ENCODE assay signal across 1 cellular context in the genomic region with DNA sequence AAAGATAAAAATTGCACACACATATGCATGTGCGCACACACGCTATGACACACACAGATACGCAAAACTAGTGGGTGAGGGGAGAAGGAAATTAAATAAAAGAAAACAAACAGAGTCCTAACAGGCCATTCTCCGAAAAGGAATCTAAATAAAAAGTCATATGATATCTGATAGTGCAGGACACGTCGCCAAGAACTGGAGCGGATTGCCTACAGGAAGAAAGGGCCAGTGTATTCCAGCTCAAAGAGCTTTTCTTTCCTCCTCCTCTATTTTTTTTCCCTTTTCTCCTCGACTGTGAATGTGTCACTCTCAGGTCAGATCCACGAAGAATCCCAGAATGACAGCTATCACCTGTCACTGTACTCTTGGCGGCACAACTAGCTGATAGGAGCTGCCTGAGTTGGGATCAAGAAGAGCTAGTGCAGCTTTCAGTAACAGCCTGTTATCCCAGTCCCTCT.
TF ChIP-seq lines count a peak whose summit lies in the region.

No MANE protein-coding gene starts in this region.

TF ChIP-seq in GM23338, 12 proteins besides CTCF, POLR2A, EP300 and RAD21 (continued from another document):
- TF ChIP-seq, protein P1, sequence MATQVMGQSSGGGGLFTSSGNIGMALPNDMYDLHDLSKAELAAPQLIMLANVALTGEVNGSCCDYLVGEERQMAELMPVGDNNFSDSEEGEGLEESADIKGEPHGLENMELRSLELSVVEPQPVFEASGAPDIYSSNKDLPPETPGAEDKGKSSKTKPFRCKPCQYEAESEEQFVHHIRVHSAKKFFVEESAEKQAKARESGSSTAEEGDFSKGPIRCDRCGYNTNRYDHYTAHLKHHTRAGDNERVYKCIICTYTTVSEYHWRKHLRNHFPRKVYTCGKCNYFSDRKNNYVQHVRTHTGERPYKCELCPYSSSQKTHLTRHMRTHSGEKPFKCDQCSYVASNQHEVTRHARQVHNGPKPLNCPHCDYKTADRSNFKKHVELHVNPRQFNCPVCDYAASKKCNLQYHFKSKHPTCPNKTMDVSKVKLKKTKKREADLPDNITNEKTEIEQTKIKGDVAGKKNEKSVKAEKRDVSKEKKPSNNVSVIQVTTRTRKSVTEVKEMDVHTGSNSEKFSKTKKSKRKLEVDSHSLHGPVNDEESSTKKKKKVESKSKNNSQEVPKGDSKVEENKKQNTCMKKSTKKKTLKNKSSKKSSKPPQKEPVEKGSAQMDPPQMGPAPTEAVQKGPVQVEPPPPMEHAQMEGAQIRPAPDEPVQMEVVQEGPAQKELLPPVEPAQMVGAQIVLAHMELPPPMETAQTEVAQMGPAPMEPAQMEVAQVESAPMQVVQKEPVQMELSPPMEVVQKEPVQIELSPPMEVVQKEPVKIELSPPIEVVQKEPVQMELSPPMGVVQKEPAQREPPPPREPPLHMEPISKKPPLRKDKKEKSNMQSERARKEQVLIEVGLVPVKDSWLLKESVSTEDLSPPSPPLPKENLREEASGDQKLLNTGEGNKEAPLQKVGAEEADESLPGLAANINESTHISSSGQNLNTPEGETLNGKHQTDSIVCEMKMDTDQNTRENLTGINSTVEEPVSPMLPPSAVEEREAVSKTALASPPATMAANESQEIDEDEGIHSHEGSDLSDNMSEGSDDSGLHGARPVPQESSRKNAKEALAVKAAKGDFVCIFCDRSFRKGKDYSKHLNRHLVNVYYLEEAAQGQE (IDR thresholded peaks at IDR 0.05; ENCODE audit: unreplicated experiment), result no peak
- TF ChIP-seq STAT1 (IDR thresholded peaks at IDR 0.05; ENCODE audit: unreplicated experiment) (no peak), JUNB (IDR thresholded peaks at IDR 0.05; ENCODE audit: unreplicated experiment) (no peak), ZNF331 (CRISPR knock-in tag; IDR thresholded peaks at IDR 0.05; ENCODE audit: low read depth) (no peak), POLR2AphosphoS5 (IDR thresholded peaks at IDR 0.05; ENCODE audit: low read depth) (no peak), NANOG (IDR thresholded peaks at IDR 0.05; ENCODE audit: borderline replicate concordance) (no peak), ZNF114 (CRISPR knock-in tag; IDR thresholded peaks at IDR 0.05) (no peak), EZH2 (IDR thresholded peaks at IDR 0.05; ENCODE audit: low read depth, unreplicated experiment) (no peak), EZH2phosphoT487 (IDR thresholded peaks at IDR 0.05; ENCODE audit: unreplicated experiment) (no peak)
- TF ChIP-seq, protein P2, sequence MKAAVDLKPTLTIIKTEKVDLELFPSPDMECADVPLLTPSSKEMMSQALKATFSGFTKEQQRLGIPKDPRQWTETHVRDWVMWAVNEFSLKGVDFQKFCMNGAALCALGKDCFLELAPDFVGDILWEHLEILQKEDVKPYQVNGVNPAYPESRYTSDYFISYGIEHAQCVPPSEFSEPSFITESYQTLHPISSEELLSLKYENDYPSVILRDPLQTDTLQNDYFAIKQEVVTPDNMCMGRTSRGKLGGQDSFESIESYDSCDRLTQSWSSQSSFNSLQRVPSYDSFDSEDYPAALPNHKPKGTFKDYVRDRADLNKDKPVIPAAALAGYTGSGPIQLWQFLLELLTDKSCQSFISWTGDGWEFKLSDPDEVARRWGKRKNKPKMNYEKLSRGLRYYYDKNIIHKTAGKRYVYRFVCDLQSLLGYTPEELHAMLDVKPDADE (IDR thresholded peaks at IDR 0.05), result no peak
- TF ChIP-seq, protein P3, sequence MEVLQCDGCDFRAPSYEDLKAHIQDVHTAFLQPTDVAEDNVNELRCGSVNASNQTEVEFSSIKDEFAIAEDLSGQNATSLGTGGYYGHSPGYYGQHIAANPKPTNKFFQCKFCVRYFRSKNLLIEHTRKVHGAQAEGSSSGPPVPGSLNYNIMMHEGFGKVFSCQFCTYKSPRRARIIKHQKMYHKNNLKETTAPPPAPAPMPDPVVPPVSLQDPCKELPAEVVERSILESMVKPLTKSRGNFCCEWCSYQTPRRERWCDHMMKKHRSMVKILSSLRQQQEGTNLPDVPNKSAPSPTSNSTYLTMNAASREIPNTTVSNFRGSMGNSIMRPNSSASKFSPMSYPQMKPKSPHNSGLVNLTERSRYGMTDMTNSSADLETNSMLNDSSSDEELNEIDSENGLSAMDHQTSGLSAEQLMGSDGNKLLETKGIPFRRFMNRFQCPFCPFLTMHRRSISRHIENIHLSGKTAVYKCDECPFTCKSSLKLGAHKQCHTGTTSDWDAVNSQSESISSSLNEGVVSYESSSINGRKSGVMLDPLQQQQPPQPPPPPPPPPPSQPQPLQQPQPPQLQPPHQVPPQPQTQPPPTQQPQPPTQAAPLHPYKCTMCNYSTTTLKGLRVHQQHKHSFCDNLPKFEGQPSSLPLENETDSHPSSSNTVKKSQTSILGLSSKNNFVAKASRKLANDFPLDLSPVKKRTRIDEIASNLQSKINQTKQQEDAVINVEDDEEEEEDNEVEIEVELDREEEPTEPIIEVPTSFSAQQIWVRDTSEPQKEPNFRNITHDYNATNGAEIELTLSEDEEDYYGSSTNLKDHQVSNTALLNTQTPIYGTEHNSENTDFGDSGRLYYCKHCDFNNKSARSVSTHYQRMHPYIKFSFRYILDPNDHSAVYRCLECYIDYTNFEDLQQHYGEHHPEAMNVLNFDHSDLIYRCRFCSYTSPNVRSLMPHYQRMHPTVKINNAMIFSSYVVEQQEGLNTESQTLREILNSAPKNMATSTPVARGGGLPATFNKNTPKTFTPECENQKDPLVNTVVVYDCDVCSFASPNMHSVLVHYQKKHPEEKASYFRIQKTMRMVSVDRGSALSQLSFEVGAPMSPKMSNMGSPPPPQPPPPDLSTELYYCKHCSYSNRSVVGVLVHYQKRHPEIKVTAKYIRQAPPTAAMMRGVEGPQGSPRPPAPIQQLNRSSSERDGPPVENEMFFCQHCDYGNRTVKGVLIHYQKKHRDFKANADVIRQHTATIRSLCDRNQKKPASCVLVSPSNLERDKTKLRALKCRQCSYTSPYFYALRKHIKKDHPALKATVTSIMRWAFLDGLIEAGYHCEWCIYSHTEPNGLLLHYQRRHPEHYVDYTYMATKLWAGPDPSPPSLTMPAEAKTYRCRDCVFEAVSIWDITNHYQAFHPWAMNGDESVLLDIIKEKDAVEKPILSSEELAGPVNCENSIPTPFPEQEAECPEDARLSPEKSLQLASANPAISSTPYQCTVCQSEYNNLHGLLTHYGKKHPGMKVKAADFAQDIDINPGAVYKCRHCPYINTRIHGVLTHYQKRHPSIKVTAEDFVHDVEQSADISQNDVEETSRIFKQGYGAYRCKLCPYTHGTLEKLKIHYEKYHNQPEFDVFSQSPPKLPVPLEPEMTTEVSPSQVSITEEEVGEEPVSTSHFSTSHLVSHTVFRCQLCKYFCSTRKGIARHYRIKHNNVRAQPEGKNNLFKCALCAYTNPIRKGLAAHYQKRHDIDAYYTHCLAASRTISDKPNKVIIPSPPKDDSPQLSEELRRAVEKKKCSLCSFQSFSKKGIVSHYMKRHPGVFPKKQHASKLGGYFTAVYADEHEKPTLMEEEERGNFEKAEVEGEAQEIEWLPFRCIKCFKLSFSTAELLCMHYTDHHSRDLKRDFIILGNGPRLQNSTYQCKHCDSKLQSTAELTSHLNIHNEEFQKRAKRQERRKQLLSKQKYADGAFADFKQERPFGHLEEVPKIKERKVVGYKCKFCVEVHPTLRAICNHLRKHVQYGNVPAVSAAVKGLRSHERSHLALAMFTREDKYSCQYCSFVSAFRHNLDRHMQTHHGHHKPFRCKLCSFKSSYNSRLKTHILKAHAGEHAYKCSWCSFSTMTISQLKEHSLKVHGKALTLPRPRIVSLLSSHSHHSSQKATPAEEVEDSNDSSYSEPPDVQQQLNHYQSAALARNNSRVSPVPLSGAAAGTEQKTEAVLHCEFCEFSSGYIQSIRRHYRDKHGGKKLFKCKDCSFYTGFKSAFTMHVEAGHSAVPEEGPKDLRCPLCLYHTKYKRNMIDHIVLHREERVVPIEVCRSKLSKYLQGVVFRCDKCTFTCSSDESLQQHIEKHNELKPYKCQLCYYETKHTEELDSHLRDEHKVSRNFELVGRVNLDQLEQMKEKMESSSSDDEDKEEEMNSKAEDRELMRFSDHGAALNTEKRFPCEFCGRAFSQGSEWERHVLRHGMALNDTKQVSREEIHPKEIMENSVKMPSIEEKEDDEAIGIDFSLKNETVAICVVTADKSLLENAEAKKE (CRISPR knock-in tag; IDR thresholded peaks at IDR 0.05), result no peak
